Comparison of ENCODE assay signal across 18 cellular contexts in genomic region chr7:28152594-28152993, GRCh38. TPM values are rescaled to one million over a fixed set of nuclear protein-coding genes. Genes with fewer than 3 reads are reported as not detected.
A peak's percentile ranks its signal among the peaks of the same experiment; 100 is the strongest.
DNase-seq lines count a peak whose midpoint lies in the region; ATAC-seq and TF ChIP-seq lines count a peak whose summit lies in the region.
"Had no signal": no experiment of that assay in that cellular context is flagged by ENCODE, and none has a peak within 500 bp of the region (broad histone marks: within the 10 kb centered on the region; RNA-seq: fewer than 3 reads in every experiment).

No MANE protein-coding gene starts in this region.

- peaks cover 6% of the 10 kb centered on the region; the same call in 1 of the 2 replicates for H3K79me2 ChIP-seq in OCI-LY1 (ENCODE audit: insufficient read depth, low read length)

- no peak for ATAC-seq in stimulated activated effector memory CD8-positive, alpha-beta T cell treated with anti-CD3 and anti-CD28 coated beads, Interleukin-12 subunit alpha, Interleukin-12 subunit beta, amount 100 ng/mL, for 72 hours
- ATAC-seq: heart left ventricle had no signal

- H3K27ac Mint-ChIP-seq in activated naive CD4-positive, alpha-beta T cell treated with anti-CD3 and anti-CD28 coated beads for 36 hours: peak overlapping the region; percentile 65
- H3K27ac Mint-ChIP-seq in stimulated activated effector memory CD8-positive, alpha-beta T cell treated with anti-CD3 and anti-CD28 coated beads, Interleukin-12 subunit alpha, Interleukin-12 subunit beta, amount 100 ng/mL, for 72 hours: peak overlapping the region; percentile 26
- H3K27ac Mint-ChIP-seq: brain had no signal

- TF ChIP-seq CTCF in OCI-LY1 (IDR thresholded peaks at IDR 0.05; ENCODE audit: low read length) (no peak), brain microvascular endothelial cell (IDR thresholded peaks at IDR 0.05; ENCODE audit: low read depth, low read length, missing control alignments) (no peak)

- CTCF ChIA-PET in activated naive CD4-positive, alpha-beta T cell treated with anti-CD3 and anti-CD28 coated beads for 36 hours (lab: Charles Lee): interaction anchor here (0.6 kb wide), 1 partner anchor 13 kb away, joined by 3 read pairs; no protein-coding TSS in a partner anchor

- H3F3A ChIP-seq in OCI-LY1 (ENCODE audit: insufficient read depth, low read length): peaks cover 15% of the 10 kb centered on the region; the same call in 1 of the 2 replicates

- no peaks in the 10 kb centered on the region for H3K36me3 Mint-ChIP-seq in activated naive CD4-positive, alpha-beta T cell treated with anti-CD3 and anti-CD28 coated beads for 36 hours (ENCODE audit: low read depth)
- H3K36me3 Mint-ChIP-seq in stimulated activated effector memory CD8-positive, alpha-beta T cell treated with anti-CD3 and anti-CD28 coated beads, Interleukin-12 subunit alpha, Interleukin-12 subunit beta, amount 100 ng/mL, for 72 hours: no peaks in the 10 kb centered on the region

- no peak overlapping the region for H3K4me3 ChIP-seq in OCI-LY1 (ENCODE audit: low read depth, low read length, poor library complexity, severe bottlenecking)
- H3K4me3 ChIP-seq in brain microvascular endothelial cell (ENCODE audit: low read depth, low read length): no peak overlapping the region
- H3K4me3 ChIP-seq: heart left ventricle, thoracic aorta had no signal

- H3K9me3 Mint-ChIP-seq in activated naive CD4-positive, alpha-beta T cell treated with anti-CD3 and anti-CD28 coated beads for 36 hours: no peaks in the 10 kb centered on the region
- no peaks in the 10 kb centered on the region for H3K9me3 Mint-ChIP-seq in stimulated activated effector memory CD8-positive, alpha-beta T cell treated with anti-CD3 and anti-CD28 coated beads, Interleukin-12 subunit alpha, Interleukin-12 subunit beta, amount 100 ng/mL, for 72 hours
- H3K9me3 Mint-ChIP-seq: brain had no signal

- H3K4me1 ChIP-seq in OCI-LY1 (ENCODE audit: insufficient read depth, low read length, severe bottlenecking): peaks cover 85% of the 10 kb centered on the region

- in situ Hi-C loops in brain microvascular endothelial cell (cut with HindIII; ENCODE audit: low pct_ligation_motif_present, low sequenced_read_pairs): no loop called here

- H3K9me2 ChIP-seq in OCI-LY1 (ENCODE audit: low read depth, low read length): no peaks in the 10 kb centered on the region

- no peak for DNase-seq in activated naive CD4-positive, alpha-beta T cell treated with anti-CD3 and anti-CD28 coated beads for 36 hours
- DNase-seq in activated naive CD4-positive, alpha-beta T cell treated with anti-CD3 and anti-CD28 coated beads, Interleukin-2, amount 50 U/mL, for 16 hours: no peak
- DNase-seq in brain microvascular endothelial cell (no peak), pons (ENCODE audit: low spot score) (no peak), erythroblast (lab: John Stamatoyannopoulos, UW) (no peak)
- DNase-seq in stimulated activated effector memory CD8-positive, alpha-beta T cell treated with anti-CD3 and anti-CD28 coated beads, Interleukin-12 subunit alpha, Interleukin-12 subunit beta, amount 100 ng/mL, for 72 hours (ENCODE audit: low spot score in 2 of 2): no peak
- no peak for DNase-seq in activated effector memory CD4-positive, alpha-beta T cell treated with anti-CD3 and anti-CD28 coated beads, Interleukin-2, amount 50 U/mL, for 16 hours
- DNase-seq: activated CD8-positive, alpha-beta memory T cell treated with anti-CD3 and anti-CD28 coated beads for 24 hours; activated naive CD4-positive, alpha-beta T cell; heart left ventricle; Karpas-422; mesendoderm; NCI-H1694; NCI-H446 treated with DMSO at 0.1 percent for 48 hours; stimulated activated CD4-positive, alpha-beta T cell treated with anti-CD3 and anti-CD28 coated beads, Interleukin-1b, Interleukin-23, amount 100 ng/mL, for 48 hours had no signal

- H3K36me3 ChIP-seq in OCI-LY1 (ENCODE audit: insufficient read depth, low read length): no peaks in the 10 kb centered on the region
- H3K36me3 ChIP-seq in brain microvascular endothelial cell (replicated peaks): no peaks in the 10 kb centered on the region
- H3K36me3 ChIP-seq: heart left ventricle, thoracic aorta had no signal

- no peak for TF ChIP-seq POLR2A in erythroblast (IDR thresholded peaks at IDR 0.05; ENCODE audit: low read length)

- H3K27ac ChIP-seq in OCI-LY1 (ENCODE audit: low read depth, low read length, poor library complexity, severe bottlenecking) (peak overlapping the region; percentile 18), brain microvascular endothelial cell (peak overlapping the region; percentile 85)
- H3K27ac ChIP-seq: heart left ventricle, thoracic aorta had no signal

- intact Hi-C loops in activated naive CD4-positive, alpha-beta T cell treated with anti-CD3 and anti-CD28 coated beads for 36 hours (cut with micrococcal nuclease): loop anchor here (1.0 to 2.0 kb wide), 9 partner anchors 27 to 412 kb away; partner anchors contain the start of gene TAX1BP1

- no peak overlapping the region for H3K4me3 Mint-ChIP-seq in activated naive CD4-positive, alpha-beta T cell treated with anti-CD3 and anti-CD28 coated beads for 36 hours
- peak overlapping the region; percentile 20 for H3K4me3 Mint-ChIP-seq in stimulated activated effector memory CD8-positive, alpha-beta T cell treated with anti-CD3 and anti-CD28 coated beads, Interleukin-12 subunit alpha, Interleukin-12 subunit beta, amount 100 ng/mL, for 72 hours
- H3K4me3 Mint-ChIP-seq: brain had no signal

- no peaks in the 10 kb centered on the region for H3K27me3 Mint-ChIP-seq in activated naive CD4-positive, alpha-beta T cell treated with anti-CD3 and anti-CD28 coated beads for 36 hours (ENCODE audit: low read depth)
- H3K27me3 Mint-ChIP-seq: brain had no signal

- no peaks in the 10 kb centered on the region for H3K9me3 ChIP-seq in OCI-LY1 (ENCODE audit: low read length)
- H3K9me3 ChIP-seq: heart left ventricle, thoracic aorta had no signal

- no peaks in the 10 kb centered on the region for H3K27me3 ChIP-seq in OCI-LY1 (ENCODE audit: insufficient read depth, low read length)
- no peaks in the 10 kb centered on the region for H3K27me3 ChIP-seq in brain microvascular endothelial cell (replicated peaks)
- H3K27me3 ChIP-seq: heart left ventricle had no signal

- H4K20me1 ChIP-seq in OCI-LY1 (ENCODE audit: insufficient read depth, low read length): no peaks in the 10 kb centered on the region

- peaks cover 53% of the 10 kb centered on the region for H3K4me1 Mint-ChIP-seq in activated naive CD4-positive, alpha-beta T cell treated with anti-CD3 and anti-CD28 coated beads for 36 hours (ENCODE audit: low read depth)
- H3K4me1 Mint-ChIP-seq in stimulated activated effector memory CD8-positive, alpha-beta T cell treated with anti-CD3 and anti-CD28 coated beads, Interleukin-12 subunit alpha, Interleukin-12 subunit beta, amount 100 ng/mL, for 72 hours: peaks cover 75% of the 10 kb centered on the region

- peak overlapping the region; percentile 19; the same call in 1 of the 2 replicates for H3K9ac ChIP-seq in OCI-LY1 (ENCODE audit: low read length)

- peak overlapping the region; percentile 40 for H3K4me2 ChIP-seq in OCI-LY1 (ENCODE audit: low read length)

- no peak overlapping the region for H2AFZ ChIP-seq in OCI-LY1 (ENCODE audit: low read length)

RNA-seq across cellular contexts. Expression of gene JAZF1, which starts 28.0 kb away (rescaled TPM):
- total RNA-seq in activated naive CD4-positive, alpha-beta T cell treated with anti-CD3 and anti-CD28 coated beads for 36 hours: 1 to 10 TPM; 3.4 to 4.7 TPM
